5 cellular contexts compared by ENCODE assay signal in the genomic region with DNA sequence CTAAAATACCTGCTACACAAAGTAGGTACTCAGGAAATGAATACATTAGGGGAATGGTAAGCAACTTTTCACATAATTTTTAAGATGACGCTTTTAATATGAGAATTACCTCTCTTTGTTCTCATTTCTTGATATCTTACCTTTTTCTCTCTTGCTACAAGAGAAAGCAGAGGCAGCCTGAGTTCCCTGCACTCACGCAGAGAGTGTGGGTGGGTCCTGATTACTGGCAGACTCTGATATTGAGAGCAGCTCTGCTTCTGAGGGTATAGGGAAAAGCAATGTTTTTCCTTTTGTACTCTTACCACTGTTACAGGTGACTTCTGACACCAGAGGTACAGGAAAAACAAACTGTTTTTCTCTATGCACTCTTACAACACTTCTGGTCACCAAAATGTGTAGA.
"Had no signal": no experiment of that assay in that cellular context is flagged by ENCODE, and none has a peak within 500 bp of the region (broad histone marks: within the 10 kb centered on the region; RNA-seq: fewer than 3 reads in every experiment).

No MANE protein-coding gene starts in this region.

- H3K27ac Mint-ChIP-seq: GM23338, H9 had no signal

- H3K4me3 Mint-ChIP-seq: GM23338, H9 had no signal

- H3K9me3 Mint-ChIP-seq: GM23338, H9 had no signal

- H3K4me3 ChIP-seq: GM23338, K562 had no signal

- DNase-seq: H9, HCEC 1CT, IMR-90 had no signal

- ATAC-seq: GM23338, K562 had no signal
